ENCODE assay signal across 1 cellular context in the genomic region with DNA sequence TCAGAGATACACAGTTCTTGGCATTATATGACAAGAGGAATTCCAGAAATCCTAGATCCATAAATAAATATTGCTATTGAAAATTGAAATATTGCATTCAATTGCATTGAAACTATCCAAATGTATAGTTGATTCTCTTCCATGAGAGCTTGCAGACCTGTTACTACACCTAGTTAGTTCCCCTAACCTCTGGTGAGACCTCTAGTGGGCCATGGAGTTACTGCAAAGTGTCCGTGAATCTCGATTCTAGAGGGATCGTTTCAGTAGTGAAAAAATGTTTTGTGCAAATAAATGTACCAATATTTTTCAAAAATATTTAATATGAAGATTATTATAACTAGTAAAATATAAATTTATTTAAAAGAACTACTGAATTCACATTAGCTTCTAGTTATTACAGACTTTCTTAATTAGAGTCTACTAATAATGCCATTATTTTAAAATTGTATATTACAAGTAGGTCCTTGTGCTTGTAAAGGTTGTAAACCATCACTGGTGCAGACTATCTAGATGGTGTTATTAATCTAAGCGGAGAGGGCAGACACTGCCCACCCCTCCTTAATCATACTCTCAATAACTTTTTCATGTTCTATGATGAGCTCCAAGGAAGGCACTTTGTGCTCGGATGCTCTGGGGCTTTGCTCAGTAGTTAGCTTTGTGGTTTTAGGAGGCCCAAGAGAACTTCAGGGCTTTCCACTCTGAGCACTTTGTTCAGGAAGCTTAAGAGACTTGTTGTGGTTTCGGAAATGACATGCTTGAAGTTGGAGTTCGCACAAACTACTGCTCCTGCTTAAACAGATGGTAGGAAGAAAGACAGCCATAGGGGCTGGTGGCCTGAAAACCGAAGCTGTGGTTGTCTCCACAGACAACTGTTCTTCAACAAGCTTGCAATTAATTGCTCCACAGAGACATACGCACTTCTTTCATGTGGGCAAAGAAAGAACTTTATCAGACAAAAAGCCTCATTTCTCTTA.
TF ChIP-seq lines count a peak whose summit lies in the region.

No MANE protein-coding gene starts in this region.

TF ChIP-seq in K562, 482 proteins besides CTCF, POLR2A, EP300 and RAD21:
- TF ChIP-seq, protein P1, sequence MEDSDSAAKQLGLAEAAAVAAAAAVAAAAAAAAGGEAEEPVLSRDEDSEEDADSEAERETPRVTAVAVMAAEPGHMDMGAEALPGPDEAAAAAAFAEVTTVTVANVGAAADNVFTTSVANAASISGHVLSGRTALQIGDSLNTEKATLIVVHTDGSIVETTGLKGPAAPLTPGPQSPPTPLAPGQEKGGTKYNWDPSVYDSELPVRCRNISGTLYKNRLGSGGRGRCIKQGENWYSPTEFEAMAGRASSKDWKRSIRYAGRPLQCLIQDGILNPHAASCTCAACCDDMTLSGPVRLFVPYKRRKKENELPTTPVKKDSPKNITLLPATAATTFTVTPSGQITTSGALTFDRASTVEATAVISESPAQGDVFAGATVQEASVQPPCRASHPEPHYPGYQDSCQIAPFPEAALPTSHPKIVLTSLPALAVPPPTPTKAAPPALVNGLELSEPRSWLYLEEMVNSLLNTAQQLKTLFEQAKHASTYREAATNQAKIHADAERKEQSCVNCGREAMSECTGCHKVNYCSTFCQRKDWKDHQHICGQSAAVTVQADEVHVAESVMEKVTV (CRISPR knock-in tag; IDR thresholded peaks at IDR 0.05) = peak; percentile 68
- TF ChIP-seq SMC3 (conservative IDR thresholded peaks at IDR 0.05; ENCODE audit: insufficient read depth, low read depth, low read length) (peak; percentile 69), HCFC1 (IDR thresholded peaks at IDR 0.05; ENCODE audit: low read depth, low read length) (no peak)
- TF ChIP-seq, protein P2, sequence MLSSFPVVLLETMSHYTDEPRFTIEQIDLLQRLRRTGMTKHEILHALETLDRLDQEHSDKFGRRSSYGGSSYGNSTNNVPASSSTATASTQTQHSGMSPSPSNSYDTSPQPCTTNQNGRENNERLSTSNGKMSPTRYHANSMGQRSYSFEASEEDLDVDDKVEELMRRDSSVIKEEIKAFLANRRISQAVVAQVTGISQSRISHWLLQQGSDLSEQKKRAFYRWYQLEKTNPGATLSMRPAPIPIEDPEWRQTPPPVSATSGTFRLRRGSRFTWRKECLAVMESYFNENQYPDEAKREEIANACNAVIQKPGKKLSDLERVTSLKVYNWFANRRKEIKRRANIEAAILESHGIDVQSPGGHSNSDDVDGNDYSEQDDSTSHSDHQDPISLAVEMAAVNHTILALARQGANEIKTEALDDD (IDR thresholded peaks at IDR 0.05) = peak; percentile 97
